In genomic region chr16:35637683-35638082, GRCh38 we compare ENCODE assay signal across 38 cellular contexts.
"Had no signal": no experiment of that assay in that cellular context is flagged by ENCODE, and none has a peak within 500 bp of the region (broad histone marks: within the 10 kb centered on the region; RNA-seq: fewer than 3 reads in every experiment).

No MANE protein-coding gene starts in this region.

- DNase-seq: activated effector memory CD4-positive, alpha-beta T cell treated with anti-CD3 and anti-CD28 coated beads, Interleukin-2, amount 50 U/mL, for 16 hours; activated effector memory CD4-positive, alpha-beta T cell treated with Interleukin-2 at 50 U/mL for 16 hours; activated gamma-delta T cell; activated gamma-delta T cell treated with Interleukin-2 at 50 U/mL for 16 hours; activated naive CD4-positive, alpha-beta T cell; activated naive CD4-positive, alpha-beta T cell treated with anti-CD3 and anti-CD28 coated beads for 36 hours; activated naive CD4-positive, alpha-beta T cell treated with anti-CD3 and anti-CD28 coated beads, Interleukin-2, amount 10 ng/mL, durations not matched to agents 7 days and 5 days; activated naive CD4-positive, alpha-beta T cell treated with anti-CD3 and anti-CD28 coated beads, Interleukin-2, amount 50 U/mL, for 16 hours; activated naive CD4-positive, alpha-beta T cell treated with Interleukin-2 at 50 U/mL for 16 hours; activated naive CD8-positive, alpha-beta T cell treated with anti-CD3 and anti-CD28 coated beads for 36 hours; activated naive CD8-positive, alpha-beta T cell treated with anti-CD3 and anti-CD28 coated beads, Interleukin-2, amount 10 ng/mL, durations not matched to agents 7 days and 5 days; activated naive CD8-positive, alpha-beta T cell treated with anti-CD3 and anti-CD28 coated beads, Interleukin-2, amount 50 U/mL, for 24 hours; activated T-cell treated with anti-CD3 and anti-CD28 coated beads, Interleukin-2, amount 50 U/mL, for 24 hours; activated T-cell treated with anti-CD3 and anti-CD28 coated beads, Interleukin-2, amount 50 U/mL, for 4 hours; activated T-cell treated with anti-CD3 and anti-CD28 coated beads, Interleukin-2, amount 50 U/mL, for 48 hours; activated T-cell treated with anti-CD3 and anti-CD28 coated beads, Interleukin-2, amount 50 U/mL, for 72 hours; adrenal gland; amniotic stem cell; amygdala; anterior cingulate cortex; aorta; body of pancreas; brain microvascular endothelial cell; caudate nucleus; central memory CD4-positive, alpha-beta T cell; cerebellar nuclear complex had no signal

- FAIRE-seq: astrocyte had no signal

- H3K27me3 Mint-ChIP-seq: activated naive CD4-positive, alpha-beta T cell treated with anti-CD3 and anti-CD28 coated beads, Interleukin-2, amount 10 ng/mL, durations not matched to agents 7 days and 5 days; activated naive CD4-positive, alpha-beta T cell treated with anti-CD3 and anti-CD28 coated beads, Interleukin-2, amount 50 U/mL, for 24 hours; activated naive CD8-positive, alpha-beta T cell; activated naive CD8-positive, alpha-beta T cell treated with anti-CD3 and anti-CD28 coated beads for 36 hours; activated naive CD8-positive, alpha-beta T cell treated with anti-CD3 and anti-CD28 coated beads, Interleukin-2, amount 10 ng/mL, durations not matched to agents 7 days and 5 days; activated naive CD8-positive, alpha-beta T cell treated with anti-CD3 and anti-CD28 coated beads, Interleukin-2, amount 50 U/mL, for 24 hours; activated T-cell treated with anti-CD3 and anti-CD28 coated beads, Interleukin-2, amount 50 U/mL, for 24 hours; activated T-helper 17 cell treated with anti-CD3 and anti-CD28 coated beads, Interleukin-2, amount 50 U/mL, for 72 hours; central memory CD8-positive, alpha-beta T cell had no signal

- H3K36me3 Mint-ChIP-seq: activated naive CD4-positive, alpha-beta T cell treated with anti-CD3 and anti-CD28 coated beads, Interleukin-2, amount 10 ng/mL, durations not matched to agents 7 days and 5 days; activated naive CD4-positive, alpha-beta T cell treated with anti-CD3 and anti-CD28 coated beads, Interleukin-2, amount 50 U/mL, for 24 hours; activated naive CD8-positive, alpha-beta T cell; activated naive CD8-positive, alpha-beta T cell treated with anti-CD3 and anti-CD28 coated beads for 36 hours; activated naive CD8-positive, alpha-beta T cell treated with anti-CD3 and anti-CD28 coated beads, Interleukin-2, amount 10 ng/mL, durations not matched to agents 7 days and 5 days; brain had no signal

- H3K27me3 ChIP-seq: adrenal gland, ascending aorta, body of pancreas, brain microvascular endothelial cell, breast epithelium, cardiac muscle cell had no signal

- H3K27ac ChIP-seq: adrenal gland, ascending aorta, body of pancreas, brain microvascular endothelial cell, breast epithelium, cardiac muscle cell had no signal

- H3K27ac Mint-ChIP-seq: activated naive CD4-positive, alpha-beta T cell treated with anti-CD3 and anti-CD28 coated beads for 36 hours; activated naive CD4-positive, alpha-beta T cell treated with anti-CD3 and anti-CD28 coated beads, Interleukin-2, amount 10 ng/mL, durations not matched to agents 7 days and 5 days; activated naive CD4-positive, alpha-beta T cell treated with anti-CD3 and anti-CD28 coated beads, Interleukin-2, amount 50 U/mL, for 24 hours; activated naive CD4-positive, alpha-beta T cell treated with anti-CD3 and anti-CD28 coated beads, Interleukin-2, amount 50 U/mL, for 72 hours; activated naive CD8-positive, alpha-beta T cell; activated naive CD8-positive, alpha-beta T cell treated with anti-CD3 and anti-CD28 coated beads for 36 hours; activated naive CD8-positive, alpha-beta T cell treated with anti-CD3 and anti-CD28 coated beads, Interleukin-2, amount 10 ng/mL, durations not matched to agents 7 days and 5 days; activated naive CD8-positive, alpha-beta T cell treated with anti-CD3 and anti-CD28 coated beads, Interleukin-2, amount 50 U/mL, for 24 hours; activated T-cell treated with anti-CD3 and anti-CD28 coated beads, Interleukin-2, amount 50 U/mL, for 24 hours; activated T-cell treated with anti-CD3 and anti-CD28 coated beads, Interleukin-2, amount 50 U/mL, for 72 hours; activated T-helper 1 cell treated with anti-CD3 and anti-CD28 coated beads, Interleukin-12 subunit alpha, Interleukin-12 subunit beta, Interleukin-2, Interleukin-4 antibody, amounts not matched to agents 30 ng/mL and 10 ng/mL and 1 ng/mL, durations not matched to agents 14 hours and 24 hours and 36 hours; activated T-helper 17 cell treated with anti-CD3 and anti-CD28 coated beads, Interleukin-2, amount 50 U/mL, for 72 hours; activated T-helper 2 cell treated with anti-CD3 and anti-CD28 coated beads, Interferon-gamma antibody, Interleukin-2, Interleukin-4, amounts not matched to agents 10 μg/mL and 5 μg/mL and 100 μg/mL, durations not matched to agents 14 hours and 24 hours and 36 hours; brain had no signal

- H3K4me3 ChIP-seq: adrenal gland, ascending aorta, body of pancreas, breast epithelium, cardiac muscle cell had no signal

- H3K4me1 ChIP-seq: adrenal gland, ascending aorta, body of pancreas, breast epithelium had no signal

- H3K36me3 ChIP-seq: adrenal gland, ascending aorta, brain microvascular endothelial cell, breast epithelium, cardiac muscle cell had no signal

- H3K9me3 ChIP-seq: ascending aorta, body of pancreas, breast epithelium had no signal

- H3K4me3 Mint-ChIP-seq: activated naive CD4-positive, alpha-beta T cell treated with anti-CD3 and anti-CD28 coated beads for 36 hours; activated naive CD4-positive, alpha-beta T cell treated with anti-CD3 and anti-CD28 coated beads, Interleukin-2, amount 10 ng/mL, durations not matched to agents 7 days and 5 days; activated naive CD4-positive, alpha-beta T cell treated with anti-CD3 and anti-CD28 coated beads, Interleukin-2, amount 50 U/mL, for 24 hours; activated naive CD8-positive, alpha-beta T cell; activated naive CD8-positive, alpha-beta T cell treated with anti-CD3 and anti-CD28 coated beads for 36 hours; activated naive CD8-positive, alpha-beta T cell treated with anti-CD3 and anti-CD28 coated beads, Interleukin-2, amount 10 ng/mL, durations not matched to agents 7 days and 5 days; activated naive CD8-positive, alpha-beta T cell treated with anti-CD3 and anti-CD28 coated beads, Interleukin-2, amount 50 U/mL, for 24 hours; activated T-cell treated with anti-CD3 and anti-CD28 coated beads, Interleukin-2, amount 50 U/mL, for 24 hours; activated T-cell treated with anti-CD3 and anti-CD28 coated beads, Interleukin-2, amount 50 U/mL, for 4 hours; activated T-cell treated with anti-CD3 and anti-CD28 coated beads, Interleukin-2, amount 50 U/mL, for 72 hours; activated T-helper 1 cell treated with anti-CD3 and anti-CD28 coated beads, Interleukin-12 subunit alpha, Interleukin-12 subunit beta, Interleukin-2, Interleukin-4 antibody, amounts not matched to agents 30 ng/mL and 10 ng/mL and 1 ng/mL, durations not matched to agents 14 hours and 24 hours and 36 hours; activated T-helper 17 cell treated with anti-CD3 and anti-CD28 coated beads, Interleukin-2, amount 50 U/mL, for 72 hours; brain; central memory CD8-positive, alpha-beta T cell had no signal

- ATAC-seq: activated naive CD4-positive, alpha-beta T cell treated with anti-CD3 and anti-CD28 coated beads, Interleukin-2, amount 50 U/mL, for 72 hours; activated naive CD8-positive, alpha-beta T cell treated with anti-CD3 and anti-CD28 coated beads, Interleukin-2, amount 50 U/mL, for 24 hours; activated T-cell treated with anti-CD3 and anti-CD28 coated beads, Interleukin-2, amount 50 U/mL, for 4 hours; activated T-cell treated with anti-CD3 and anti-CD28 coated beads, Interleukin-2, amount 50 U/mL, for 72 hours; activated T-helper 17 cell treated with anti-CD3 and anti-CD28 coated beads, Interleukin-2, amount 50 U/mL, for 72 hours; body of pancreas had no signal

- H3K4me1 Mint-ChIP-seq: activated naive CD4-positive, alpha-beta T cell treated with anti-CD3 and anti-CD28 coated beads, Interleukin-2, amount 10 ng/mL, durations not matched to agents 7 days and 5 days; activated naive CD4-positive, alpha-beta T cell treated with anti-CD3 and anti-CD28 coated beads, Interleukin-2, amount 50 U/mL, for 24 hours; activated naive CD8-positive, alpha-beta T cell treated with anti-CD3 and anti-CD28 coated beads for 36 hours; activated naive CD8-positive, alpha-beta T cell treated with anti-CD3 and anti-CD28 coated beads, Interleukin-2, amount 10 ng/mL, durations not matched to agents 7 days and 5 days; activated naive CD8-positive, alpha-beta T cell treated with anti-CD3 and anti-CD28 coated beads, Interleukin-2, amount 50 U/mL, for 24 hours; activated T-helper 17 cell treated with anti-CD3 and anti-CD28 coated beads, Interleukin-2, amount 50 U/mL, for 72 hours; brain; central memory CD8-positive, alpha-beta T cell had no signal

- H3K9me3 Mint-ChIP-seq: activated naive CD4-positive, alpha-beta T cell treated with anti-CD3 and anti-CD28 coated beads, Interleukin-2, amount 50 U/mL, for 24 hours had no signal
